ENCODE assay signal across 15 cellular contexts in the genomic region with DNA sequence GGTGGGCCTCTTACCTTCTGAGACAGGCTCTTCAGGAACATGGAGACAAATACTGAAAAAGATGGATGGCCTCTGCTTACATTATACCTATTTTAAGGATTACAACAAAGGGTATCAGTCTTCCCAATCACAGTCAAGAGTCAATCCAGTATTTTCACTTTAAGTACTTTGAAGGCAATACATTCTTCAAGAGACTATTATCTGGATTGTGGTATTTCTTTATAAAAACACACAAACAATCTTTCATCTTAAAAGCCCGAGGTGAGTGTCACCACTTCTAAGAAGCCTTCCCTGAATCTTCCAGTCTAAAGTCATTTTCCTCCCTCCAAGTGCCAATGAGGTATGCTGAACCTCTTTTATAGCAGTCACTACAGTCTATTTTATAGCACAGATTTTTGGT. TPM values are rescaled to one million over a fixed set of nuclear protein-coding genes. Genes with fewer than 3 reads are reported as not detected.
A peak's percentile ranks its signal among the peaks of the same experiment; 100 is the strongest.
DNase-seq lines count a peak whose midpoint lies in the region; ATAC-seq lines count a peak whose summit lies in the region.
"Had no signal": no experiment of that assay in that cellular context is flagged by ENCODE, and none has a peak within 500 bp of the region (broad histone marks: within the 10 kb centered on the region; RNA-seq: fewer than 3 reads in every experiment).

No MANE protein-coding gene starts in this region.

- DNase-seq in activated naive CD4-positive, alpha-beta T cell treated with anti-CD3 and anti-CD28 coated beads for 36 hours, result no peak
- DNase-seq in activated naive CD4-positive, alpha-beta T cell treated with Interleukin-2 at 50 U/mL for 16 hours, result no peak
- DNase-seq in SK-N-MC (ENCODE audit: low read depth, low spot score) (no peak), OCI-M2 (lab: John Stamatoyannopoulos, UW; ENCODE audit: unreplicated experiment) (no peak), Karpas-422 (no peak)
- DNase-seq in central memory CD8-positive, alpha-beta T cell (ENCODE audit: low spot score in 2 of 2), result no peak
- DNase-seq in stimulated activated naive B cell treated with anti-CD40 and anti-IgM and Interleukin-4, amounts not matched to agents 10 μg/mL and 1 μg/mL and 100 μg/mL, for 72 hours, result no peak
- DNase-seq: caudate nucleus, foreskin melanocyte, GDM1, left ventricle myocardium superior, retina, tibial artery had no signal

- H3K27ac ChIP-seq in SK-N-MC (peak overlapping the region; percentile 46; the same call in 1 of the 2 replicates), Karpas-422 (ENCODE audit: low read length) (no peak overlapping the region; the same call in 1 of the 2 replicates)

- H3K27ac Mint-ChIP-seq in activated naive CD4-positive, alpha-beta T cell treated with anti-CD3 and anti-CD28 coated beads for 36 hours, result peak overlapping the region; percentile 74
- peak overlapping the region; percentile 56 for H3K27ac Mint-ChIP-seq in central memory CD8-positive, alpha-beta T cell (ENCODE audit: low read depth)
- peak overlapping the region; percentile 91 for H3K27ac Mint-ChIP-seq in stimulated activated naive B cell treated with anti-CD40 and anti-IgM and Interleukin-4, amounts not matched to agents 10 μg/mL and 1 μg/mL and 100 μg/mL, for 72 hours

- ATAC-seq in central memory CD8-positive, alpha-beta T cell (replicated peaks; ENCODE audit: extremely low read depth, poor library complexity, severe bottlenecking), result no peak
- no peak for ATAC-seq in stimulated activated naive B cell treated with anti-CD40 and anti-IgM and Interleukin-4, amounts not matched to agents 10 μg/mL and 1 μg/mL and 100 μg/mL, for 72 hours (replicated peaks)
- ATAC-seq in HG03175 (IDR thresholded peaks at IDR 0.05; ENCODE audit: unreplicated experiment), result no peak
- ATAC-seq: left ventricle myocardium superior had no signal

- peaks cover 71% of the 10 kb centered on the region for H3K79me2 ChIP-seq in Karpas-422 (ENCODE audit: low read length)

- H3K4me3 ChIP-seq in SK-N-MC, result no peak overlapping the region
- no peak overlapping the region for H3K4me3 ChIP-seq in Karpas-422 (ENCODE audit: low read length)
- H3K4me3 ChIP-seq: tibial artery had no signal

- H4K20me1 ChIP-seq in Karpas-422 (ENCODE audit: insufficient read depth, low read depth, low read length), result no peaks in the 10 kb centered on the region

- CTCF ChIA-PET in activated naive CD4-positive, alpha-beta T cell treated with anti-CD3 and anti-CD28 coated beads for 36 hours (lab: Charles Lee), result interaction anchor here (0.6 to 1.2 kb wide), 3 partner anchors 10 to 28 kb away, joined by 3 to 4 read pairs (median 3); no protein-coding TSS in a partner anchor

- intact Hi-C loops in activated naive CD4-positive, alpha-beta T cell treated with anti-CD3 and anti-CD28 coated beads for 36 hours (cut with micrococcal nuclease), result loop anchor here (1.0 to 2.0 kb wide), 7 partner anchors 8 to 192 kb away; partner anchors contain the start of gene WASF2

- no peaks in the 10 kb centered on the region for H3K9me2 ChIP-seq in Karpas-422 (replicated peaks; ENCODE audit: insufficient read depth, low read length)

- H3K4me1 Mint-ChIP-seq in activated naive CD4-positive, alpha-beta T cell treated with anti-CD3 and anti-CD28 coated beads for 36 hours (ENCODE audit: low read depth), result peaks cover 56% of the 10 kb centered on the region
- H3K4me1 Mint-ChIP-seq in central memory CD8-positive, alpha-beta T cell, result peaks cover 29% of the 10 kb centered on the region
- H3K4me1 Mint-ChIP-seq in stimulated activated naive B cell treated with anti-CD40 and anti-IgM and Interleukin-4, amounts not matched to agents 10 μg/mL and 1 μg/mL and 100 μg/mL, for 72 hours, result peaks cover 31 to 57% of the 10 kb centered on the region in 2 donors

- H3K36me3 Mint-ChIP-seq in activated naive CD4-positive, alpha-beta T cell treated with anti-CD3 and anti-CD28 coated beads for 36 hours (ENCODE audit: low read depth), result peaks cover 16% of the 10 kb centered on the region
- H3K36me3 Mint-ChIP-seq in central memory CD8-positive, alpha-beta T cell (ENCODE audit: insufficient read depth), result peaks cover 19% of the 10 kb centered on the region
- peaks cover 26 to 28% of the 10 kb centered on the region in 2 donors for H3K36me3 Mint-ChIP-seq in stimulated activated naive B cell treated with anti-CD40 and anti-IgM and Interleukin-4, amounts not matched to agents 10 μg/mL and 1 μg/mL and 100 μg/mL, for 72 hours

- H3K36me3 ChIP-seq in SK-N-MC (ENCODE audit: insufficient read depth, low read length) (peaks cover 7% of the 10 kb centered on the region; the same call in 1 of the 2 replicates), Karpas-422 (ENCODE audit: insufficient read depth, low read length) (no peaks in the 10 kb centered on the region)

- H3K9me3 ChIP-seq in SK-N-MC (ENCODE audit: low read depth, low read length), result no peaks in the 10 kb centered on the region
- H3K9me3 ChIP-seq in Karpas-422 (ENCODE audit: low read length), result no peaks in the 10 kb centered on the region
- H3K9me3 ChIP-seq: tibial artery had no signal

- H3K9me3 Mint-ChIP-seq in activated naive CD4-positive, alpha-beta T cell treated with anti-CD3 and anti-CD28 coated beads for 36 hours, result no peaks in the 10 kb centered on the region
- H3K9me3 Mint-ChIP-seq in central memory CD8-positive, alpha-beta T cell, result no peaks in the 10 kb centered on the region
- H3K9me3 Mint-ChIP-seq in stimulated activated naive B cell treated with anti-CD40 and anti-IgM and Interleukin-4, amounts not matched to agents 10 μg/mL and 1 μg/mL and 100 μg/mL, for 72 hours, result peaks cover 0 to 4% of the 10 kb centered on the region in 2 donors
- H3K9me3 Mint-ChIP-seq: nephron had no signal

- no peak overlapping the region for H2AFZ ChIP-seq in Karpas-422 (ENCODE audit: low read length)

- no peaks in the 10 kb centered on the region for H3K27me3 Mint-ChIP-seq in activated naive CD4-positive, alpha-beta T cell treated with anti-CD3 and anti-CD28 coated beads for 36 hours (ENCODE audit: low read depth)
- H3K27me3 Mint-ChIP-seq in central memory CD8-positive, alpha-beta T cell, result no peaks in the 10 kb centered on the region
- no peaks in the 10 kb centered on the region for H3K27me3 Mint-ChIP-seq in stimulated activated naive B cell treated with anti-CD40 and anti-IgM and Interleukin-4, amounts not matched to agents 10 μg/mL and 1 μg/mL and 100 μg/mL, for 72 hours

- H3K4me3 Mint-ChIP-seq in activated naive CD4-positive, alpha-beta T cell treated with anti-CD3 and anti-CD28 coated beads for 36 hours, result no peak overlapping the region
- no peak overlapping the region for H3K4me3 Mint-ChIP-seq in central memory CD8-positive, alpha-beta T cell
- H3K4me3 Mint-ChIP-seq in stimulated activated naive B cell treated with anti-CD40 and anti-IgM and Interleukin-4, amounts not matched to agents 10 μg/mL and 1 μg/mL and 100 μg/mL, for 72 hours, result no peak overlapping the region
- H3K4me3 Mint-ChIP-seq: nephron had no signal

- no peaks in the 10 kb centered on the region for H3K27me3 ChIP-seq in Karpas-422 (ENCODE audit: low read length)
- H3K27me3 ChIP-seq: tibial artery had no signal

- no peak overlapping the region for H3K9ac ChIP-seq in SK-N-MC (ENCODE audit: insufficient read length)
- H3K9ac ChIP-seq in Karpas-422 (ENCODE audit: low read length), result no peak overlapping the region

- H3K4me2 ChIP-seq in Karpas-422 (ENCODE audit: low read depth, low read length, poor library complexity, severe bottlenecking), result no peak overlapping the region

- H3K4me1 ChIP-seq in Karpas-422 (ENCODE audit: low read length), result peaks cover 30% of the 10 kb centered on the region

RNA-seq across cellular contexts. Expression of gene WASF2, which starts 45.3 kb away (rescaled TPM):
- total RNA-seq in activated naive CD4-positive, alpha-beta T cell treated with anti-CD3 and anti-CD28 coated beads for 36 hours, result 100 to 1,000 TPM; 105 to 106 TPM
- 20.2 and 21.7 TPM in 2 replicates for total RNA-seq in Karpas-422 (2014; rRNA removed; shearing (Covaris generic); ENCODE audit: low replicate concordance)

RNA-seq across cellular contexts. Expression of gene GPR3, which starts 52.2 kb away (rescaled TPM):
- total RNA-seq in activated naive CD4-positive, alpha-beta T cell treated with anti-CD3 and anti-CD28 coated beads for 36 hours, result under 1 TPM; 0.64 to 0.74 TPM
- 3.6 and 3.7 TPM in 2 replicates for total RNA-seq in Karpas-422 (2014; rRNA removed; shearing (Covaris generic); ENCODE audit: low replicate concordance)
